In the genomic region with DNA sequence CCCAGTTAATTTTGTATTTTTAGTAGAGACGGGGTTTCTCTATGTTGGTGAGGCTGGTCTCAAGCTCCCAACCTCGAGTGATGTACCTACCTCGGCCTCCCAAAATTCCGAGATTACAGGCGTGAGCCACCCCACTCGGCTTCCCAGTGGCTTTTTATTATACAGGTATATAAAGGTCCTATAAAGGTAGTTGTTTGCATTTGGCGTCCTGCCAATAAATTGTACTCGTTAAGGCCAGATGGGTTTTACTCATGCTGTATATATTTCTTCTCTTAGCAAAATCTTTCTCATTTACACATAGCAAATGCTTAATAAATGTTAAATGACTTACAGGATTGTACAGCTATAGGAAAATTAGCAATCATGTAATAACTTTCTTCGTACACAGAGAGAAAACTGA, we compare ENCODE assay signal across 1 cellular context.
TF ChIP-seq lines count a peak whose summit lies in the region.

No MANE protein-coding gene starts in this region.

TF ChIP-seq in HepG2, 621 proteins besides CTCF, POLR2A, EP300 and RAD21:
- TF ChIP-seq LCORL (IDR thresholded peaks at IDR 0.05) (0 out of 2 replicates have a peak, but pooled peaks have one; percentile 42), LCORL (CRISPR knock-in tag; IDR thresholded peaks at IDR 0.05) (no peak), NR2F1 (CRISPR knock-in tag; IDR thresholded peaks at IDR 0.05) (no peak), ZNF230 (CRISPR knock-in tag; IDR thresholded peaks at IDR 0.05) (no peak)
- TF ChIP-seq, protein P1, sequence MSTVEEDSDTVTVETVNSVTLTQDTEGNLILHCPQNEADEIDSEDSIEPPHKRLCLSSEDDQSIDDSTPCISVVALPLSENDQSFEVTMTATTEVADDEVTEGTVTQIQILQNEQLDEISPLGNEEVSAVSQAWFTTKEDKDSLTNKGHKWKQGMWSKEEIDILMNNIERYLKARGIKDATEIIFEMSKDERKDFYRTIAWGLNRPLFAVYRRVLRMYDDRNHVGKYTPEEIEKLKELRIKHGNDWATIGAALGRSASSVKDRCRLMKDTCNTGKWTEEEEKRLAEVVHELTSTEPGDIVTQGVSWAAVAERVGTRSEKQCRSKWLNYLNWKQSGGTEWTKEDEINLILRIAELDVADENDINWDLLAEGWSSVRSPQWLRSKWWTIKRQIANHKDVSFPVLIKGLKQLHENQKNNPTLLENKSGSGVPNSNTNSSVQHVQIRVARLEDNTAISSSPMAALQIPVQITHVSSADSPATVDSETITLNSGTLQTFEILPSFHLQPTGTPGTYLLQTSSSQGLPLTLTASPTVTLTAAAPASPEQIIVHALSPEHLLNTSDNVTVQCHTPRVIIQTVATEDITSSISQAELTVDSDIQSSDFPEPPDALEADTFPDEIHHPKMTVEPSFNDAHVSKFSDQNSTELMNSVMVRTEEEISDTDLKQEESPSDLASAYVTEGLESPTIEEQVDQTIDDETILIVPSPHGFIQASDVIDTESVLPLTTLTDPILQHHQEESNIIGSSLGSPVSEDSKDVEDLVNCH (CRISPR knock-in tag; IDR thresholded peaks at IDR 0.05) = no peak
- TF ChIP-seq, protein P2, sequence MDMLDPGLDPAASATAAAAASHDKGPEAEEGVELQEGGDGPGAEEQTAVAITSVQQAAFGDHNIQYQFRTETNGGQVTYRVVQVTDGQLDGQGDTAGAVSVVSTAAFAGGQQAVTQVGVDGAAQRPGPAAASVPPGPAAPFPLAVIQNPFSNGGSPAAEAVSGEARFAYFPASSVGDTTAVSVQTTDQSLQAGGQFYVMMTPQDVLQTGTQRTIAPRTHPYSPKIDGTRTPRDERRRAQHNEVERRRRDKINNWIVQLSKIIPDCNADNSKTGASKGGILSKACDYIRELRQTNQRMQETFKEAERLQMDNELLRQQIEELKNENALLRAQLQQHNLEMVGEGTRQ (IDR thresholded peaks at IDR 0.05; ENCODE audit: low read depth, low read length) = no peak
- TF ChIP-seq, protein P2 (CRISPR knock-in tag; IDR thresholded peaks at IDR 0.05; ENCODE audit: borderline replicate concordance) = no peak
TF ChIP-seq in HepG2: peak in this region for 1.
